ENCODE assay signal across 29 cellular contexts in the genomic region with DNA sequence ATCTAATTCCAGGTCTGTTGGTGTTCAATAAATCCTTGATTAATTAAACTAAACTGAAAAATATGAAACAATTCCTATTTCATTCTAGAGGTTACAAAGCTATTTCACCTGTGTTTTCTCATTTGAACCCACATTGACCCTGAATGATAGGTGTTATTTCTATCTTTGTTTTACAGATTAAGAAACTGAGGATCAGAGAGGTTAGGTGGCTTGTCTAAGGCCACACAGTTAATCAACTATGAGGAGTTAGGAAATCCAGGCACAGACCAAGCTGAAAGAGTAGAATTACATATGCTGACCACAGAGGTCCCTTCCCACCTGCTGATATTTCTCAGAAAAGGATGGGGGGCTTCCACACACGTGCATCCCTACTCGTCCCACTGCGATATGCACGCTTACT. TPM values are rescaled to one million over a fixed set of nuclear protein-coding genes. Genes with fewer than 3 reads are reported as not detected.
"Had no signal": no experiment of that assay in that cellular context is flagged by ENCODE, and none has a peak within 500 bp of the region (broad histone marks: within the 10 kb centered on the region; RNA-seq: fewer than 3 reads in every experiment).

No MANE protein-coding gene starts in this region.

- H3K4me2 ChIP-seq: neural progenitor cell had no signal

- H3K9me3 ChIP-seq: adrenal gland, prostate gland, right atrium auricular region, thyroid gland had no signal

- H2AFZ ChIP-seq: neural progenitor cell had no signal

- H3K9ac ChIP-seq: neural progenitor cell had no signal

- H3K27ac ChIP-seq: adrenal gland, coronary artery, heart right ventricle, neural progenitor cell, prostate gland, right atrium auricular region, thyroid gland had no signal

- FAIRE-seq: astrocyte, endometrium, urothelium cell line had no signal

- H3K4me1 ChIP-seq: adrenal gland, neural progenitor cell, prostate gland, right atrium auricular region, thyroid gland had no signal

- ATAC-seq: activated T-helper 17 cell treated with anti-CD3 and anti-CD28 coated beads, Interleukin-2, amount 50 U/mL, for 72 hours; naive thymus-derived CD8-positive, alpha-beta T cell; stimulated activated naive CD8-positive, alpha-beta T cell treated with anti-CD3 and anti-CD28 coated beads, Interleukin-15, Interleukin-2, amounts not matched to agents 100 U/mL and 50 U/mL, for 24 hours; WTC11 had no signal

- DNase-seq: activated CD4-positive, alpha-beta T cell treated with anti-CD3 and anti-CD28 coated beads, Interleukin-2, amount 50 U/mL, for 4 hours; activated CD8-positive, alpha-beta memory T cell treated with anti-CD3 and anti-CD28 coated beads for 24 hours; activated CD8-positive, alpha-beta memory T cell treated with anti-CD3 and anti-CD28 coated beads, Interleukin-2, amount 50 U/mL, for 4 hours; activated T-cell treated with anti-CD3 and anti-CD28 coated beads, Interleukin-2, amount 50 U/mL, for 24 hours; adrenal gland; effector CD4-positive, alpha-beta T cell; heart right ventricle; islet precursor cell; naive thymus-derived CD8-positive, alpha-beta T cell; stimulated activated CD4-positive, alpha-beta T cell treated with anti-CD3 and anti-CD28 coated beads, Interleukin-12 subunit alpha, Interleukin-12 subunit beta, amount 100 ng/mL, for 4 hours; stimulated activated CD4-positive, alpha-beta T cell treated with anti-CD3 and anti-CD28 coated beads, Interleukin-4, amount 100 ng/mL, for 4 hours; stimulated activated naive CD8-positive, alpha-beta T cell treated with anti-CD3 and anti-CD28 coated beads, Interleukin-15, Interleukin-2, amounts not matched to agents 100 U/mL and 50 U/mL, for 24 hours; substantia nigra; T1000 had no signal

- H3K27me3 ChIP-seq: adrenal gland, neural progenitor cell, right atrium auricular region, thyroid gland had no signal

- H3K4me3 ChIP-seq: adrenal gland, coronary artery, heart right ventricle, neural progenitor cell, prostate gland, right atrium auricular region, thyroid gland had no signal

- H3K36me3 ChIP-seq: adrenal gland, heart right ventricle, neural progenitor cell, prostate gland, right atrium auricular region, thyroid gland had no signal

RNA-seq across cellular contexts. Expression of gene PIGR, which starts 0.5 kb away (rescaled TPM):
- total RNA-seq: astrocyte; fibroblast of villous mesenchyme; mononuclear cell; naive thymus-derived CD8-positive, alpha-beta T cell; osteoblast; right atrium auricular region had no signal

RNA-seq across cellular contexts. Expression of gene FCMR, which starts 24.0 kb away (rescaled TPM):
- total RNA-seq: epithelial cell of proximal tubule, osteoblast had no signal

RNA-seq across cellular contexts. Expression of gene FCAMR, which starts 24.5 kb away (rescaled TPM):
- total RNA-seq: activated T-helper 17 cell treated with anti-CD3 and anti-CD28 coated beads, Interleukin-2, amount 50 U/mL, for 72 hours; adrenal gland; astrocyte; fibroblast of villous mesenchyme; heart right ventricle; mononuclear cell; naive thymus-derived CD8-positive, alpha-beta T cell; osteoblast; right atrium auricular region; thyroid gland; WTC11 had no signal
- polyA plus RNA-seq: adrenal gland; heart right ventricle; naive thymus-derived CD8-positive, alpha-beta T cell had no signal

RNA-seq across cellular contexts. Expression of gene IL24, which starts 48.5 kb away (rescaled TPM):
- total RNA-seq: adrenal gland; astrocyte; heart right ventricle; left colon; naive thymus-derived CD8-positive, alpha-beta T cell; osteoblast; prostate gland; thyroid gland; WTC11 had no signal
- polyA plus RNA-seq: adrenal gland had no signal
